In the genomic region with DNA sequence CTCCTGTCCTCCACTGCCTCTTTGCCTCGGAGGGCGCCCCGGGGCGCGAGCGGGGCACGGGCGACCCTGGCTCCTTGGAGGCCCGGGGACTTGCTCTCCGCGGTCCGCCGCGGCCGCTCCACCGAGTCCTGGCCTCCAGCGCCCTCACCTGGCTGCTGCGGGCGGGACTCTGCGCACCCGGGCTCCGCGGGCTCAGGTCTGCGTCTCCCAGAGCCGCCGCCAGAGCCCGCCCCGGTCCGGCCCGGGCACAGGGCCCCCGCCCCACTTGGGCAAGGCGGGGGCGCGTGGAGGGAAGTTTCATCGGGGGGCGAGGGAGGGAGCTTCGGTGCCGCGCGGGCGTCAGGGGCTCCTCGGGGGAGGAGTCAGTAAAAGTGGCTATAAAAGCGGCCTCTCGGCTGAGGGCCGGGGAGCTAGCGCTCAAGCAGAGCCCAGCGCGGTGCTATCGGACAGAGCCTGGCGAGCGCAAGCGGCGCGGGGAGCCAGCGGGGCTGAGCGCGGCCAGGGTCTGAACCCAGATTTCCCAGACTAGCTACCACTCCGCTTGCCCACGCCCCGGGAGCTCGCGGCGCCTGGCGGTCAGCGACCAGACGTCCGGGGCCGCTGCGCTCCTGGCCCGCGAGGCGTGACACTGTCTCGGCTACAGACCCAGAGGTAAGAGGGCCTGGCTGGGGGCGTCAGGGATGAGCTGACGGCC, we compare ENCODE assay signal across 8 cellular contexts. TPM values are rescaled to one million over a fixed set of nuclear protein-coding genes. Genes with fewer than 3 reads are reported as not detected.
DNase-seq lines count a peak whose midpoint lies in the region; ATAC-seq, FAIRE-seq and TF ChIP-seq lines count a peak whose summit lies in the region.

A gene with protein sequence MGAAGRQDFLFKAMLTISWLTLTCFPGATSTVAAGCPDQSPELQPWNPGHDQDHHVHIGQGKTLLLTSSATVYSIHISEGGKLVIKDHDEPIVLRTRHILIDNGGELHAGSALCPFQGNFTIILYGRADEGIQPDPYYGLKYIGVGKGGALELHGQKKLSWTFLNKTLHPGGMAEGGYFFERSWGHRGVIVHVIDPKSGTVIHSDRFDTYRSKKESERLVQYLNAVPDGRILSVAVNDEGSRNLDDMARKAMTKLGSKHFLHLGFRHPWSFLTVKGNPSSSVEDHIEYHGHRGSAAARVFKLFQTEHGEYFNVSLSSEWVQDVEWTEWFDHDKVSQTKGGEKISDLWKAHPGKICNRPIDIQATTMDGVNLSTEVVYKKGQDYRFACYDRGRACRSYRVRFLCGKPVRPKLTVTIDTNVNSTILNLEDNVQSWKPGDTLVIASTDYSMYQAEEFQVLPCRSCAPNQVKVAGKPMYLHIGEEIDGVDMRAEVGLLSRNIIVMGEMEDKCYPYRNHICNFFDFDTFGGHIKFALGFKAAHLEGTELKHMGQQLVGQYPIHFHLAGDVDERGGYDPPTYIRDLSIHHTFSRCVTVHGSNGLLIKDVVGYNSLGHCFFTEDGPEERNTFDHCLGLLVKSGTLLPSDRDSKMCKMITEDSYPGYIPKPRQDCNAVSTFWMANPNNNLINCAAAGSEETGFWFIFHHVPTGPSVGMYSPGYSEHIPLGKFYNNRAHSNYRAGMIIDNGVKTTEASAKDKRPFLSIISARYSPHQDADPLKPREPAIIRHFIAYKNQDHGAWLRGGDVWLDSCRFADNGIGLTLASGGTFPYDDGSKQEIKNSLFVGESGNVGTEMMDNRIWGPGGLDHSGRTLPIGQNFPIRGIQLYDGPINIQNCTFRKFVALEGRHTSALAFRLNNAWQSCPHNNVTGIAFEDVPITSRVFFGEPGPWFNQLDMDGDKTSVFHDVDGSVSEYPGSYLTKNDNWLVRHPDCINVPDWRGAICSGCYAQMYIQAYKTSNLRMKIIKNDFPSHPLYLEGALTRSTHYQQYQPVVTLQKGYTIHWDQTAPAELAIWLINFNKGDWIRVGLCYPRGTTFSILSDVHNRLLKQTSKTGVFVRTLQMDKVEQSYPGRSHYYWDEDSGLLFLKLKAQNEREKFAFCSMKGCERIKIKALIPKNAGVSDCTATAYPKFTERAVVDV (N-terminal part only) (plus strand): TSS at position 407 of the 694 bp plus-strand sequence. CDS start 94,510 bp downstream, outside the sequence.

- SMC1A ChIA-PET in GM12878 (lab: Charles Lee; ENCODE audit: uncharacterized antibody, unreplicated experiment): interaction anchor here (0.7 to 0.9 kb wide), 2 partner anchors 191 to 209 kb away, joined by 3 read pairs; no protein-coding TSS in a partner anchor

- no peaks in the 10 kb centered on the region for H3K36me3 ChIP-seq in GM12878 (ENCODE audit: control insufficient read depth in 2 of 2, insufficient read depth in 2 of 2, low read length in 1 of 2)
- no peaks in the 10 kb centered on the region for H3K36me3 ChIP-seq in rectal smooth muscle tissue (ENCODE audit: control insufficient read depth, insufficient read depth, low read length)

- H3K4me2 ChIP-seq in GM12878 (ENCODE audit: control insufficient read depth, insufficient read depth): no peak within 1 kb of the TSS

- POLR2A ChIA-PET in GM12878 (lab: Charles Lee): no interaction called here

- H3K27ac ChIP-seq in GM12878 (ENCODE audit: control insufficient read depth, insufficient read depth): no peak within 1 kb of the TSS
- H3K27ac ChIP-seq in rectal smooth muscle tissue (ENCODE audit: low read depth, low read length): no peak within 1 kb of the TSS

- BruUV-seq in GM12878 (replicated peaks; lab: Mats Ljungman, UMichigan): no TSS peak

- DNase-seq in DMS153 (lab: John Stamatoyannopoulos, UW) (peak; percentile 23), HuH-7 (ENCODE audit: low spot score) (peak; percentile 91), RPMI8226 (peak; percentile 75), GM12878 (ENCODE audit: low read depth, low spot score) (no peak), hippocampal formation (lab: John Stamatoyannopoulos, UW) (peak; percentile 39 to 67)

- in situ Hi-C loops in GM12878 (cut with MboI): loop anchor here (5.0 to 10.0 kb wide), 2 partner anchors 214 to 322 kb away; no protein-coding TSS in a partner anchor

- RAD21 ChIA-PET in GM12878 (lab: Charles Lee; ENCODE audit: unreplicated experiment): interaction anchor here (0.7 to 1.9 kb wide), 4 partner anchors 28 to 487 kb away, joined by 3 to 10 read pairs (median 4); no protein-coding TSS in a partner anchor

- H3K4me1 ChIP-seq in GM12878 (ENCODE audit: control insufficient read depth, insufficient read depth, low read length) (no peaks in the 10 kb centered on the region), rectal smooth muscle tissue (ENCODE audit: control insufficient read depth, insufficient read depth, low read length) (peaks cover 7% of the 10 kb centered on the region)

- H3K27me3 ChIP-seq in GM12878 (replicated peaks in 1 of 2; ENCODE audit: control insufficient read depth in 2 of 2, insufficient read depth in 2 of 2, low read length in 1 of 2): peaks cover 18 to 20% of the 10 kb centered on the region in 2 experiments
- no peaks in the 10 kb centered on the region for H3K27me3 ChIP-seq in rectal smooth muscle tissue (ENCODE audit: control insufficient read depth, insufficient read depth, low read length)

- H2AFZ ChIP-seq in GM12878 (ENCODE audit: control insufficient read depth, low read depth, low read length): no peak within 1 kb of the TSS

- ATAC-seq in GM12878 (peak; percentile 92), HG02588 (IDR thresholded peaks at IDR 0.05; ENCODE audit: unreplicated experiment) (no peak), GM19455 (IDR thresholded peaks at IDR 0.05; ENCODE audit: unreplicated experiment) (no peak)

- CTCF ChIA-PET in GM12878 (lab: Yijun Ruan, JAX): interaction anchor here (1.0 to 7.4 kb wide), 3 partner anchors 77 to 322 kb away, joined by 3 to 130 read pairs (median 10); no protein-coding TSS in a partner anchor

- FAIRE-seq in GM12878 (lab: Jason Lieb, UNC): no peak

- WGBS in GM12878 (ENCODE audit: insufficient coverage, insufficient replicate concordance, low lambda C conversion rate, missing lambda C conversion rate): 23% methylated on average over 64 of the region's 75 CpGs

- no peaks in the 10 kb centered on the region for H4K20me1 ChIP-seq in GM12878 (ENCODE audit: control insufficient read depth, insufficient read depth)

- peak; percentile 56 to 67 (median 62); a peak in 5 of 6 replicates for TF ChIP-seq CTCF in GM12878 (IDR thresholded peaks at IDR 0.05 in 2 of 3, conservative IDR thresholded peaks at IDR 0.05 in 1 of 3; ENCODE audit: control insufficient read depth in 2 of 3, extremely low read depth in 1 of 3, insufficient read depth in 1 of 3, low read depth in 3 of 3, low read length in 3 of 3)

- no peak for TF ChIP-seq EP300 in GM12878 (IDR thresholded peaks at IDR 0.05; ENCODE audit: borderline replicate concordance in 1 of 2, control insufficient read depth in 1 of 2, low read depth in 2 of 2, low read length in 2 of 2)

- peak; percentile 58 for TF ChIP-seq RAD21 in GM12878 (IDR thresholded peaks at IDR 0.05; ENCODE audit: insufficient read depth, low read depth, low read length)

- no peak within 1 kb of the TSS for H3K4me3 ChIP-seq in GM12878
- peak within 1 kb of the TSS; percentile 60 for H3K4me3 ChIP-seq in rectal smooth muscle tissue (ENCODE audit: low read length)

- H3K9ac ChIP-seq in GM12878 (ENCODE audit: control insufficient read depth, insufficient read depth, low read length) (no peak within 1 kb of the TSS), rectal smooth muscle tissue (ENCODE audit: low read length) (no peak within 1 kb of the TSS)

- no peaks in the 10 kb centered on the region for H3K9me3 ChIP-seq in GM12878 (replicated peaks; ENCODE audit: control insufficient read depth, insufficient read depth, low read length)

- no peak for TF ChIP-seq POLR2A in GM12878 (IDR thresholded peaks at IDR 0.05; ENCODE audit: low read depth, low read length)

- intact Hi-C loops in GM12878 (cut with micrococcal nuclease; ENCODE audit: unreplicated experiment): no loop called here

- no peaks in the 10 kb centered on the region for H3K79me2 ChIP-seq in GM12878 (ENCODE audit: control insufficient read depth, insufficient read depth, low read length)

TF ChIP-seq in GM12878, 131 proteins besides CTCF, POLR2A, EP300 and RAD21 (continues in another document):
- TF ChIP-seq POLR2AphosphoS5 (IDR thresholded peaks at IDR 0.05; ENCODE audit: low read length) (no peak), ZNF622 (IDR thresholded peaks at IDR 0.05) (no peak), BHLHE40 (IDR thresholded peaks at IDR 0.05; ENCODE audit: borderline replicate concordance in 1 of 2, low read depth in 2 of 2, low read length in 1 of 2) (no peak), SUZ12 (IDR thresholded peaks at IDR 0.05; ENCODE audit: unreplicated experiment) (peak; percentile 75)

RNA-seq across cellular contexts. Expression of the gene that starts here (rescaled TPM):
- total RNA-seq in GM12878 (2013; cell fraction: nucleolus; rRNA removed): not detected in 2 replicates
- 0.05 TPM in 1 of 2 replicates, not detected in the other for total RNA-seq in GM12878 (2014; rRNA removed)
- not detected in 2 replicates for total RNA-seq in GM12878 (2014; rRNA removed; fragmentation: Illumina TruSeq; extraction: Trizol)
- 0.43 and 0.44 TPM in 2 replicates for total RNA-seq in GM12878 (2021)
- not detected for polyA plus RNA-seq in GM12878 (2011; ENCODE audit: low read depth)
- polyA plus RNA-seq in GM12878 (2011; rRNA removed): not detected in 2 replicates
- under 0.01 and 0.03 TPM in 2 replicates for polyA plus RNA-seq in GM12878 (2011; cell fraction: cytosol; rRNA removed)
- polyA plus RNA-seq in GM12878 (2011; cell fraction: nucleus; rRNA removed): not detected in 2 replicates
- 0.19 and 0.51 TPM in 2 replicates for polyA plus RNA-seq in GM12878 (2012)
- 0.01 TPM in 1 of 2 replicates, not detected in the other for polyA plus RNA-seq in GM12878 (2014; fragmentation: Illumina TruSeq; extraction: Trizol)
- under 1 TPM in 1 of 2 experiments, not detected in 1; 0.04 TPM for polyA plus RNA-seq in GM12878 (2014; fragmentation: Nextera tagmentation; extraction: Ambion mirVana)
- polyA plus RNA-seq in GM12878 (2014; rRNA removed): not detected in 2 replicates
- polyA plus RNA-seq in GM12878 (2016; fragmentation: Nextera tagmentation; extraction: Ambion mirVana): under 1 TPM in 1 of 2 experiments, not detected in 1; 0.28 TPM
- polyA minus RNA-seq in GM12878 (2011; rRNA and poly(A)+ RNA removed): not detected in 2 replicates
- polyA minus RNA-seq in GM12878 (2011; cell fraction: cytosol; rRNA and poly(A)+ RNA removed): not detected in 2 replicates
- polyA minus RNA-seq in GM12878 (2011; cell fraction: nucleus; rRNA and poly(A)+ RNA removed): not detected in 2 replicates

Comparison
In these comparisons a context has a peak if more than half of its experiments do, and no peak if none do; other contexts are left out.
1. Peak in ATAC-seq in GM12878; RNA of the gene not detected or under 1 TPM.